In genomic region chr17:8221663-8222379, GRCh38 we compare ENCODE assay signal across 1 cellular context.
TF ChIP-seq lines count a peak whose summit lies in the region.

No MANE protein-coding gene starts in this region.

TF ChIP-seq in HEK293, 187 proteins besides CTCF, POLR2A, EP300 and RAD21 (continued from another document and continues in another):
- TF ChIP-seq HIC1 (tag by site-specific recombination; IDR thresholded peaks at IDR 0.05) (no peak), ZNF664 (tag by site-specific recombination; IDR thresholded peaks at IDR 0.05) (0 out of 2 replicates have a peak, but pooled peaks have one; percentile 21), ZNF239 (tag by site-specific recombination; IDR thresholded peaks at IDR 0.05) (no peak), KLF7 (tag by site-specific recombination; IDR thresholded peaks at IDR 0.05; ENCODE audit: borderline replicate concordance) (no peak), MYNN (tag by site-specific recombination; IDR thresholded peaks at IDR 0.05; ENCODE audit: borderline replicate concordance) (no peak), ZNF837 (tag by site-specific recombination; IDR thresholded peaks at IDR 0.05) (no peak), ZNF514 (tag by site-specific recombination; IDR thresholded peaks at IDR 0.05) (no peak), ZNF639 (tag by site-specific recombination; IDR thresholded peaks at IDR 0.05) (peak; percentile 46; the same call in 1 of the 2 replicates), ZIC2 (tag by site-specific recombination; IDR thresholded peaks at IDR 0.05) (peak; percentile 80), PRDM1 (tag by site-specific recombination; IDR thresholded peaks at IDR 0.05) (peak; percentile 84), ZNF391 (tag by site-specific recombination; IDR thresholded peaks at IDR 0.05; ENCODE audit: borderline replicate concordance, low read depth) (peak; percentile 12; the same call in 1 of the 2 replicates), ZNF248 (tag by site-specific recombination; IDR thresholded peaks at IDR 0.05) (no peak), ZNF830 (tag by site-specific recombination; IDR thresholded peaks at IDR 0.05; ENCODE audit: low read depth) (no peak), FEZF1 (tag by site-specific recombination; IDR thresholded peaks at IDR 0.05) (0 out of 2 replicates have a peak, but pooled peaks have one; percentile 33), ZNF660 (tag by site-specific recombination; IDR thresholded peaks at IDR 0.05) (peak; percentile 88), ZNF148 (tag by site-specific recombination; IDR thresholded peaks at IDR 0.05; ENCODE audit: borderline replicate concordance) (0 out of 2 replicates have a peak, but pooled peaks have one; percentile 21), ZSCAN5A (tag by site-specific recombination; IDR thresholded peaks at IDR 0.05) (0 out of 2 replicates have a peak, but pooled peaks have one; percentile 4), ZNF626 (tag by site-specific recombination; IDR thresholded peaks at IDR 0.05) (peak; percentile 25; the same call in 1 of the 2 replicates), MEIS1 (CRISPR knock-in tag; IDR thresholded peaks at IDR 0.05; ENCODE audit: borderline replicate concordance) (no peak), IKZF3 (tag by site-specific recombination; IDR thresholded peaks at IDR 0.05) (peak; percentile 71), KLF8 (tag by site-specific recombination; IDR thresholded peaks at IDR 0.05) (peak; percentile 59; the same call in 1 of the 2 replicates), HOXA7 (CRISPR knock-in tag; IDR thresholded peaks at IDR 0.05; ENCODE audit: borderline replicate concordance) (no peak), ZNF501 (tag by site-specific recombination; IDR thresholded peaks at IDR 0.05) (0 out of 2 replicates have a peak, but pooled peaks have one; percentile 1), PRDM4 (tag by site-specific recombination; IDR thresholded peaks at IDR 0.05) (peak; percentile 59), ZNF621 (tag by site-specific recombination; IDR thresholded peaks at IDR 0.05) (no peak), KLF10 (tag by site-specific recombination; IDR thresholded peaks at IDR 0.05) (peak; percentile 38), ZBTB6 (tag by site-specific recombination; IDR thresholded peaks at IDR 0.05) (peak; percentile 64; the same call in 1 of the 2 replicates), ZBTB48 (tag by site-specific recombination; IDR thresholded peaks at IDR 0.05) (peak; percentile 87; the same call in 1 of the 2 replicates), ZNF311 (tag by site-specific recombination; IDR thresholded peaks at IDR 0.05; ENCODE audit: borderline replicate concordance) (no peak), ZBTB21 (tag by site-specific recombination; IDR thresholded peaks at IDR 0.05) (no peak), ZNF548 (tag by site-specific recombination; IDR thresholded peaks at IDR 0.05) (no peak), ZNF184 (tag by site-specific recombination; IDR thresholded peaks at IDR 0.05) (peak; percentile 87), INSM2 (tag by site-specific recombination; IDR thresholded peaks at IDR 0.05) (0 out of 2 replicates have a peak, but pooled peaks have one; percentile 17), SP2 (tag by site-specific recombination; IDR thresholded peaks at IDR 0.05) (no peak), SCRT2 (tag by site-specific recombination; IDR thresholded peaks at IDR 0.05) (peak; percentile 95), SP7 (tag by site-specific recombination; IDR thresholded peaks at IDR 0.05) (peak; percentile 10; the same call in 1 of the 2 replicates), RBAK (tag by site-specific recombination; IDR thresholded peaks at IDR 0.05) (no peak), GFI1B (tag by site-specific recombination; IDR thresholded peaks at IDR 0.05) (peak; percentile 31; the same call in 1 of the 2 replicates), ZEB2 (tag by site-specific recombination; IDR thresholded peaks at IDR 0.05) (peak; percentile 2; the same call in 1 of the 2 replicates), ZNF596 (tag by site-specific recombination; IDR thresholded peaks at IDR 0.05) (no peak), ZNF324 (tag by site-specific recombination; IDR thresholded peaks at IDR 0.05) (peak; percentile 41; the same call in 1 of the 2 replicates), ZSCAN16 (tag by site-specific recombination; IDR thresholded peaks at IDR 0.05) (0 out of 2 replicates have a peak, but pooled peaks have one; percentile 14), ZNF558 (tag by site-specific recombination; IDR thresholded peaks at IDR 0.05) (peak; percentile 86), YY1 (tag by site-specific recombination; IDR thresholded peaks at IDR 0.05) (peak; percentile 62), HOXC10 (CRISPR knock-in tag; IDR thresholded peaks at IDR 0.05) (no peak)
- TF ChIP-seq, protein P1, sequence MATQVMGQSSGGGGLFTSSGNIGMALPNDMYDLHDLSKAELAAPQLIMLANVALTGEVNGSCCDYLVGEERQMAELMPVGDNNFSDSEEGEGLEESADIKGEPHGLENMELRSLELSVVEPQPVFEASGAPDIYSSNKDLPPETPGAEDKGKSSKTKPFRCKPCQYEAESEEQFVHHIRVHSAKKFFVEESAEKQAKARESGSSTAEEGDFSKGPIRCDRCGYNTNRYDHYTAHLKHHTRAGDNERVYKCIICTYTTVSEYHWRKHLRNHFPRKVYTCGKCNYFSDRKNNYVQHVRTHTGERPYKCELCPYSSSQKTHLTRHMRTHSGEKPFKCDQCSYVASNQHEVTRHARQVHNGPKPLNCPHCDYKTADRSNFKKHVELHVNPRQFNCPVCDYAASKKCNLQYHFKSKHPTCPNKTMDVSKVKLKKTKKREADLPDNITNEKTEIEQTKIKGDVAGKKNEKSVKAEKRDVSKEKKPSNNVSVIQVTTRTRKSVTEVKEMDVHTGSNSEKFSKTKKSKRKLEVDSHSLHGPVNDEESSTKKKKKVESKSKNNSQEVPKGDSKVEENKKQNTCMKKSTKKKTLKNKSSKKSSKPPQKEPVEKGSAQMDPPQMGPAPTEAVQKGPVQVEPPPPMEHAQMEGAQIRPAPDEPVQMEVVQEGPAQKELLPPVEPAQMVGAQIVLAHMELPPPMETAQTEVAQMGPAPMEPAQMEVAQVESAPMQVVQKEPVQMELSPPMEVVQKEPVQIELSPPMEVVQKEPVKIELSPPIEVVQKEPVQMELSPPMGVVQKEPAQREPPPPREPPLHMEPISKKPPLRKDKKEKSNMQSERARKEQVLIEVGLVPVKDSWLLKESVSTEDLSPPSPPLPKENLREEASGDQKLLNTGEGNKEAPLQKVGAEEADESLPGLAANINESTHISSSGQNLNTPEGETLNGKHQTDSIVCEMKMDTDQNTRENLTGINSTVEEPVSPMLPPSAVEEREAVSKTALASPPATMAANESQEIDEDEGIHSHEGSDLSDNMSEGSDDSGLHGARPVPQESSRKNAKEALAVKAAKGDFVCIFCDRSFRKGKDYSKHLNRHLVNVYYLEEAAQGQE (tag by site-specific recombination; IDR thresholded peaks at IDR 0.05): peak; percentile 43; the same call in 1 of the 2 replicates
- TF ChIP-seq, protein P2, sequence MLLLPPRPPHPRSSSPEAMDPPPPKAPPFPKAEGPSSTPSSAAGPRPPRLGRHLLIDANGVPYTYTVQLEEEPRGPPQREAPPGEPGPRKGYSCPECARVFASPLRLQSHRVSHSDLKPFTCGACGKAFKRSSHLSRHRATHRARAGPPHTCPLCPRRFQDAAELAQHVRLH (tag by site-specific recombination; IDR thresholded peaks at IDR 0.05): peak; percentile 55
